Comparison of ENCODE assay signal across 19 cellular contexts in the genomic region with DNA sequence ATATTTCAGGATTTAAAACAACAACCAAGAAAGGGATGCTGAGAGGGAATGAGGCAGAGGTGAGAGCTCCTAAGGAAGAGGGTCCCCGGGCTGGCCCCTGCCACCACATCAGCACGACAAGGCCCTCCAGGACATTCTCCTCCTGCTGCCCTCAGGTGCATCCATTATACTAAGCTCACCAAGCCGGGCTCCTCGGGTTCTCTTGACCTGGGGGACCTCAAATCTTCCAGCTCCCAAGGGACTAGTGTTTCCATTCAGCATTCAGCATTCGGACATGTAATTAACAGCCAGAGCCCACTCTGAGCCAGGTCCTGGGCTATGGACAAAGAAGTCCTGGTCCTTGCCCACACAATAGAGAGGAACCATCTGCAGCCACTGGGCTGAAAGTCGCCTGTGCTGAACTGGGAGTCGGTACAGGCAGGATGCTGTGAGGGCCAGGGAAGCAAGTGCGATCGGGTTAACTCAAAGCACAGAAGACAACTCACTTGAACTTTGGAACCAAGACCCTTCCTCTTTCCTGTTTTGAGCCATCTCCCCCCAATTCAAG. TPM values are rescaled to one million over a fixed set of nuclear protein-coding genes. Genes with fewer than 3 reads are reported as not detected.
DNase-seq lines count a peak whose midpoint lies in the region; ATAC-seq and TF ChIP-seq lines count a peak whose summit lies in the region.
"Had no signal": no experiment of that assay in that cellular context is flagged by ENCODE, and none has a peak within 500 bp of the region (broad histone marks: within the 10 kb centered on the region; RNA-seq: fewer than 3 reads in every experiment).

No MANE protein-coding gene starts in this region.

- no peaks in the 10 kb centered on the region for H3K79me2 ChIP-seq in neural progenitor cell (ENCODE audit: low read depth)

- intact Hi-C loops in cardiac septum (cut with DNase I) (no loop called here), Right ventricle myocardium superior (cut with DNase I) (loop anchor here (5.0 kb wide), 1 partner anchor 36 kb away; no protein-coding TSS in a partner anchor), dorsolateral prefrontal cortex (cut with DNase I) (no loop called here)

- no peaks in the 10 kb centered on the region for H3K9me3 Mint-ChIP-seq in neural progenitor cell
- H3K9me3 Mint-ChIP-seq in type B pancreatic cell, result no peaks in the 10 kb centered on the region
- H3K9me3 Mint-ChIP-seq: activated naive CD4-positive, alpha-beta T cell treated with anti-CD3 and anti-CD28 coated beads, Interleukin-2, amount 50 U/mL, for 24 hours; T-cell had no signal

- H3K27ac ChIP-seq in dorsolateral prefrontal cortex, result peak overlapping the region in 38 of 59 donors; percentile 3 to 78 (median 40)
- H3K27ac ChIP-seq in neural progenitor cell, result no peak overlapping the region
- no peak overlapping the region for H3K27ac ChIP-seq in effector memory CD4-positive, alpha-beta T cell (ENCODE audit: insufficient read depth, low read length, poor library complexity, severe bottlenecking)
- H3K27ac ChIP-seq: thoracic aorta had no signal

- H3K9me3 ChIP-seq in neural progenitor cell (ENCODE audit: low read depth) (no peaks in the 10 kb centered on the region), T-helper 17 cell (ENCODE audit: control insufficient read depth, low read length, poor library complexity, severe bottlenecking) (no peaks in the 10 kb centered on the region)
- H3K9me3 ChIP-seq in effector memory CD4-positive, alpha-beta T cell (ENCODE audit: control insufficient read depth, low read length), result no peaks in the 10 kb centered on the region
- H3K9me3 ChIP-seq: mucosa of descending colon, thoracic aorta had no signal

- H3K4me3 ChIP-seq in dorsolateral prefrontal cortex (no peak overlapping the region), neural progenitor cell (no peak overlapping the region)
- no peak overlapping the region for H3K4me3 ChIP-seq in effector memory CD4-positive, alpha-beta T cell (ENCODE audit: insufficient read depth, low read depth, low read length, poor library complexity, severe bottlenecking)
- H3K4me3 ChIP-seq: mucosa of descending colon, thoracic aorta had no signal

- H3K27me3 Mint-ChIP-seq in neural progenitor cell (ENCODE audit: insufficient read depth, low read depth) (peaks cover 19% of the 10 kb centered on the region), type B pancreatic cell (peaks cover 17% of the 10 kb centered on the region), T-helper 17 cell (peaks cover 43% of the 10 kb centered on the region)
- H3K27me3 Mint-ChIP-seq: activated naive CD4-positive, alpha-beta T cell treated with anti-CD3 and anti-CD28 coated beads, Interleukin-2, amount 50 U/mL, for 24 hours had no signal

- TF ChIP-seq CTCF in dorsolateral prefrontal cortex (IDR thresholded peaks at IDR 0.05 in 54 of 56, conservative IDR thresholded peaks at IDR 0.05 in 2 of 56; ENCODE audit: low read depth in 1 of 56, partially characterized antibody in 56 of 56), result no peak
- TF ChIP-seq CTCF in neural progenitor cell (IDR thresholded peaks at IDR 0.05), result no peak
- no peak for TF ChIP-seq CTCF in type B pancreatic cell (conservative IDR thresholded peaks at IDR 0.05)

- H3K27me3 ChIP-seq in dorsolateral prefrontal cortex (no peaks in the 10 kb centered on the region), neural progenitor cell (peaks cover 58% of the 10 kb centered on the region)
- H3K27me3 ChIP-seq in effector memory CD4-positive, alpha-beta T cell (replicated peaks; ENCODE audit: control insufficient read depth, insufficient read depth, low read length, poor library complexity, severe bottlenecking), result peaks cover 5% of the 10 kb centered on the region

- H3K9ac ChIP-seq in neural progenitor cell, result no peak overlapping the region

- H3K27ac Mint-ChIP-seq in neural progenitor cell, result peak overlapping the region; percentile 93
- peak overlapping the region; percentile 33 for H3K27ac Mint-ChIP-seq in type B pancreatic cell
- no peak overlapping the region for H3K27ac Mint-ChIP-seq in T-helper 17 cell
- H3K27ac Mint-ChIP-seq: activated naive CD4-positive, alpha-beta T cell treated with anti-CD3 and anti-CD28 coated beads, Interleukin-2, amount 50 U/mL, for 24 hours; T-cell had no signal

- peaks cover 51% of the 10 kb centered on the region for H3K4me1 ChIP-seq in neural progenitor cell
- no peaks in the 10 kb centered on the region for H3K4me1 ChIP-seq in effector memory CD4-positive, alpha-beta T cell (ENCODE audit: control insufficient read depth, insufficient read depth, low read length, poor library complexity, severe bottlenecking)

- DNase-seq in cardiac septum (ENCODE audit: low spot score) (peak; percentile 19), Right ventricle myocardium superior (no peak), dorsolateral prefrontal cortex (peak in 3 of 10 donors; percentile 26 to 41 (median 41)), neural progenitor cell (ENCODE audit: low spot score) (no peak), type B pancreatic cell (ENCODE audit: extremely low spot score, unreplicated experiment) (peak; percentile 52), NCI-H345 (lab: John Stamatoyannopoulos, UW) (no peak), T-helper 17 cell (no peak)
- no peak for DNase-seq in effector memory CD4-positive, alpha-beta T cell
- DNase-seq: cerebellar nuclear complex, KG1, NCI-H187 had no signal

- H3K36me3 Mint-ChIP-seq in neural progenitor cell (no peaks in the 10 kb centered on the region), type B pancreatic cell (no peaks in the 10 kb centered on the region), T-helper 17 cell (ENCODE audit: low read depth) (peaks cover 6% of the 10 kb centered on the region)
- H3K36me3 Mint-ChIP-seq: activated naive CD4-positive, alpha-beta T cell treated with anti-CD3 and anti-CD28 coated beads, Interleukin-2, amount 50 U/mL, for 24 hours; T-cell had no signal

- ATAC-seq in Right ventricle myocardium superior (ENCODE audit: poor library complexity), result no peak
- no peak for ATAC-seq in T-helper 17 cell
- ATAC-seq: left lobe of liver, mucosa of descending colon, PC-3, T-cell had no signal

- H3K4me3 Mint-ChIP-seq in neural progenitor cell (peak overlapping the region; percentile 65), type B pancreatic cell (no peak overlapping the region), T-helper 17 cell (no peak overlapping the region)
- H3K4me3 Mint-ChIP-seq: activated naive CD4-positive, alpha-beta T cell treated with anti-CD3 and anti-CD28 coated beads, Interleukin-2, amount 50 U/mL, for 24 hours; T-cell had no signal

- H4K20me1 ChIP-seq in neural progenitor cell (ENCODE audit: low read depth), result peaks cover 10% of the 10 kb centered on the region

- H3K4me1 Mint-ChIP-seq in neural progenitor cell, result peaks cover 88% of the 10 kb centered on the region
- H3K4me1 Mint-ChIP-seq in type B pancreatic cell (ENCODE audit: unreplicated experiment), result peaks cover 58% of the 10 kb centered on the region
- H3K4me1 Mint-ChIP-seq in T-helper 17 cell, result peaks cover 1% of the 10 kb centered on the region
- H3K4me1 Mint-ChIP-seq: T-cell had no signal

- no peaks in the 10 kb centered on the region for H3K36me3 ChIP-seq in neural progenitor cell
- H3K36me3 ChIP-seq in effector memory CD4-positive, alpha-beta T cell (ENCODE audit: control insufficient read depth, insufficient read depth, low read length), result no peaks in the 10 kb centered on the region
- H3K36me3 ChIP-seq: thoracic aorta had no signal

- H3F3A ChIP-seq in neural progenitor cell (ENCODE audit: low read depth), result peaks cover 14% of the 10 kb centered on the region

- no peak overlapping the region for H3K4me2 ChIP-seq in neural progenitor cell

- H2AFZ ChIP-seq in neural progenitor cell (replicated peaks), result no peak overlapping the region

RNA-seq across cellular contexts. Expression of gene OAF, which starts 29.3 kb away (rescaled TPM):
- total RNA-seq in cardiac septum (17.8 TPM), Right ventricle myocardium superior (30.0 TPM), dorsolateral prefrontal cortex (10 to 100 TPM; 14.2 to 80.0 (median 30.6) TPM), neural progenitor cell (ENCODE audit: low replicate concordance) (0.46 and 0.47 TPM in 2 replicates), type B pancreatic cell (ENCODE audit: low replicate concordance) (17.1 and 67.5 TPM in 2 replicates), T-helper 17 cell (1 to 10 TPM; 1.3 to 3.8 TPM)

RNA-seq across cellular contexts. Expression of gene TRIM29, which starts 43.6 kb away (rescaled TPM):
- not detected for total RNA-seq in cardiac septum
- total RNA-seq in Right ventricle myocardium superior, result not detected
- total RNA-seq in dorsolateral prefrontal cortex, result 1 to 10 TPM in 71 of 120 experiments, under 1 TPM in 35, not detected in 14; 0.22 to 6.4 (median 1.4) TPM
- 0.11 TPM in 1 of 2 replicates, not detected in the other for total RNA-seq in neural progenitor cell (ENCODE audit: low replicate concordance)
- 56.7 and 207 TPM in 2 replicates for total RNA-seq in type B pancreatic cell (ENCODE audit: low replicate concordance)
- not detected for total RNA-seq in T-helper 17 cell
- total RNA-seq: glomerular endothelial cell, T-cell had no signal

RNA-seq across cellular contexts. Expression of gene POU2F3, which starts 58.4 kb away (rescaled TPM):
- total RNA-seq in cardiac septum (not detected), Right ventricle myocardium superior (not detected), dorsolateral prefrontal cortex (1 to 10 TPM in 4 of 120 experiments, under 1 TPM in 23, not detected in 93; 0.12 to 2.2 (median 0.46) TPM), neural progenitor cell (ENCODE audit: low replicate concordance) (1.4 TPM in 1 of 2 replicates, not detected in the other), type B pancreatic cell (ENCODE audit: low replicate concordance) (1.4 and 4.3 TPM in 2 replicates), T-helper 17 cell (not detected)
- total RNA-seq: aorta, glomerular endothelial cell, left lobe of liver, T-cell, thoracic aorta had no signal

Comparison
In these comparisons a context has a peak if more than half of its experiments do, and no peak if none do; other contexts are left out.
1. DNase-seq: peak in cardiac septum (single experiment) and type B pancreatic cell (single experiment); none in Right ventricle myocardium superior (single experiment), neural progenitor cell (single experiment), effector memory CD4-positive, alpha-beta T cell (0 of 3), NCI-H345 (single experiment) and T-helper 17 cell (0 of 3).
2. H3K27ac ChIP-seq: peak in dorsolateral prefrontal cortex (38 of 59); none in neural progenitor cell (single experiment) and effector memory CD4-positive, alpha-beta T cell (single experiment).